Comparison of ENCODE assay signal across 1 cellular context in the genomic region with DNA sequence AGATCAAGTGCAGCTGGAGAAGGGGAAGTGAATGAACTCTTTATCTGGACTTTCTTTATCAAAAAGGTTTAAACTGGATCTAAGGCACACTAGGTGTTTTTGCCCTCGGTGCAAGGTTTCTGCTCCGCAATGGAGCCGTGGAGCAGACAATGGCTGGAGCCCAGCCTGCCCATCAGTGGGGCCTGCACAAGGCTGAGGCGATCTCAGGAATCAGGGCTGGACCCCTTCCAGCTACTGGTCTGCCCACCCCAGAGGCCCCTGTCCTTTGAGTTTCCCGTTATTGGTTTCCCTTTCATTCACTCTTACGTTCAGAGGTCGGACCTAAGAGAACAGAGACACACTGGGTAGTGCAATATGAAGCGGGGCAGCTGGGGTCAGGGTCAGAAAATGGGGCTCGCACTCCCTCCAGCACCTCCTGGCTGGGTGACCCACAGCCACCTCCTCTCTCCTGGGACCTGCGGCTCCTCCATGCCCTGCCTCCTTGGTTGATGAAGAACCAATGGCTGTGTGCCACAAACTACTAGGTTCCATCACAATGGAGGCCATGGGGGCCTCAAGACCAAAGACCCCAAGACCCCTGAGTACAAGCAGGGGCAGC.
A peak's percentile ranks its signal among the peaks of the same experiment; 100 is the strongest.
TF ChIP-seq lines count a peak whose summit lies in the region.

No MANE protein-coding gene starts in this region.

TF ChIP-seq in K562, 482 proteins besides CTCF, POLR2A, EP300 and RAD21 (continued from another document):
- TF ChIP-seq, protein P1, sequence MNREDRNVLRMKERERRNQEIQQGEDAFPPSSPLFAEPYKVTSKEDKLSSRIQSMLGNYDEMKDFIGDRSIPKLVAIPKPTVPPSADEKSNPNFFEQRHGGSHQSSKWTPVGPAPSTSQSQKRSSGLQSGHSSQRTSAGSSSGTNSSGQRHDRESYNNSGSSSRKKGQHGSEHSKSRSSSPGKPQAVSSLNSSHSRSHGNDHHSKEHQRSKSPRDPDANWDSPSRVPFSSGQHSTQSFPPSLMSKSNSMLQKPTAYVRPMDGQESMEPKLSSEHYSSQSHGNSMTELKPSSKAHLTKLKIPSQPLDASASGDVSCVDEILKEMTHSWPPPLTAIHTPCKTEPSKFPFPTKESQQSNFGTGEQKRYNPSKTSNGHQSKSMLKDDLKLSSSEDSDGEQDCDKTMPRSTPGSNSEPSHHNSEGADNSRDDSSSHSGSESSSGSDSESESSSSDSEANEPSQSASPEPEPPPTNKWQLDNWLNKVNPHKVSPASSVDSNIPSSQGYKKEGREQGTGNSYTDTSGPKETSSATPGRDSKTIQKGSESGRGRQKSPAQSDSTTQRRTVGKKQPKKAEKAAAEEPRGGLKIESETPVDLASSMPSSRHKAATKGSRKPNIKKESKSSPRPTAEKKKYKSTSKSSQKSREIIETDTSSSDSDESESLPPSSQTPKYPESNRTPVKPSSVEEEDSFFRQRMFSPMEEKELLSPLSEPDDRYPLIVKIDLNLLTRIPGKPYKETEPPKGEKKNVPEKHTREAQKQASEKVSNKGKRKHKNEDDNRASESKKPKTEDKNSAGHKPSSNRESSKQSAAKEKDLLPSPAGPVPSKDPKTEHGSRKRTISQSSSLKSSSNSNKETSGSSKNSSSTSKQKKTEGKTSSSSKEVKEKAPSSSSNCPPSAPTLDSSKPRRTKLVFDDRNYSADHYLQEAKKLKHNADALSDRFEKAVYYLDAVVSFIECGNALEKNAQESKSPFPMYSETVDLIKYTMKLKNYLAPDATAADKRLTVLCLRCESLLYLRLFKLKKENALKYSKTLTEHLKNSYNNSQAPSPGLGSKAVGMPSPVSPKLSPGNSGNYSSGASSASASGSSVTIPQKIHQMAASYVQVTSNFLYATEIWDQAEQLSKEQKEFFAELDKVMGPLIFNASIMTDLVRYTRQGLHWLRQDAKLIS (CRISPR knock-in tag; IDR thresholded peaks at IDR 0.05), result 0 out of 2 replicates have a peak, but pooled peaks have one; percentile 39
